Comparison of ENCODE assay signal across 17 cellular contexts in the genomic region with DNA sequence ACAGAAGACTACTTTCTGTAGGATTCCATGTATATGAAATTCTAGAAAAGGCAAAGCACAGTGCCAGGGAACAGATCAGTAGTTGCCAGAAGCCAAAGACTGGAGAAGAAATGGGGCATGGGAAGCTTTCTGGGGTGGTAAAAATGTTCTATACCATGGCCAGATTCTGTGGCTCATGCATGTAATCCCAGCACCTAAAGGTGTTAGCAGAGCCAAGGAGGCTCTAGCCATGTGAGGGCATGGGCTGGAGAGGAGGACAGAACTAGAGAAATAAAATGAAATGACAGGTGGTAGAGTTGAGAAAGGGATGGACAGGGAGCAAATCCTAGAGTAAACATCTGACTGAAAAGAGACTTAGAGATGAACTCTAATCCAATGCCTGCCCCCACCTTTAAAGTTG.
DNase-seq lines count a peak whose midpoint lies in the region; ATAC-seq and TF ChIP-seq lines count a peak whose summit lies in the region.
"Had no signal": no experiment of that assay in that cellular context is flagged by ENCODE, and none has a peak within 500 bp of the region (broad histone marks: within the 10 kb centered on the region; RNA-seq: fewer than 3 reads in every experiment).

No MANE protein-coding gene starts in this region.

- TF ChIP-seq CTCF in C4-2B (conservative IDR thresholded peaks at IDR 0.05) (no peak), GM06990 (IDR thresholded peaks at IDR 0.05; ENCODE audit: insufficient read depth, low read length, poor library complexity, severe bottlenecking) (no peak), OCI-LY1 (IDR thresholded peaks at IDR 0.05; ENCODE audit: low read length) (no peak)

- peak overlapping the region; percentile 72 for H3K9ac ChIP-seq in OCI-LY1 (ENCODE audit: low read length)
- H3K9ac ChIP-seq: neural progenitor cell had no signal

- H3K36me3 Mint-ChIP-seq in activated naive CD8-positive, alpha-beta T cell treated with anti-CD3 and anti-CD28 coated beads, Interleukin-2, amount 50 U/mL, for 24 hours (ENCODE audit: low read depth), result no peaks in the 10 kb centered on the region
- H3K36me3 Mint-ChIP-seq: neural progenitor cell had no signal

- no peaks in the 10 kb centered on the region for H3K9me2 ChIP-seq in OCI-LY1 (ENCODE audit: low read depth, low read length)

- H2AFZ ChIP-seq in OCI-LY1 (ENCODE audit: low read length), result no peak overlapping the region
- H2AFZ ChIP-seq: neural progenitor cell had no signal

- peak overlapping the region; percentile 5; the same call in 1 of the 2 replicates for H3K27ac ChIP-seq in C4-2B
- no peak overlapping the region for H3K27ac ChIP-seq in OCI-LY1 (ENCODE audit: low read depth, low read length, poor library complexity, severe bottlenecking)
- H3K27ac ChIP-seq: brain microvascular endothelial cell, esophagus muscularis mucosa, heart right ventricle, neural progenitor cell, testis had no signal

- no peak for ATAC-seq in activated naive CD8-positive, alpha-beta T cell treated with anti-CD3 and anti-CD28 coated beads, Interleukin-2, amount 50 U/mL, for 24 hours
- no peak for ATAC-seq in GM19324 (IDR thresholded peaks at IDR 0.05; ENCODE audit: low FRiP score, unreplicated experiment)
- ATAC-seq: heart right ventricle had no signal

- peak overlapping the region; percentile 57 for H3K4me3 Mint-ChIP-seq in activated naive CD8-positive, alpha-beta T cell treated with anti-CD3 and anti-CD28 coated beads, Interleukin-2, amount 50 U/mL, for 24 hours
- H3K4me3 Mint-ChIP-seq: activated CD4-positive, alpha-beta memory T cell treated with anti-CD3 and anti-CD28 coated beads, Interleukin-2, amount 10 ng/mL, durations not matched to agents 7 days and 5 days; neural progenitor cell had no signal

- no peaks in the 10 kb centered on the region for H3F3A ChIP-seq in OCI-LY1 (ENCODE audit: insufficient read depth, low read length)

- peaks cover 41% of the 10 kb centered on the region for H3K4me1 ChIP-seq in OCI-LY1 (ENCODE audit: insufficient read depth, low read length, severe bottlenecking)
- H3K4me1 ChIP-seq: esophagus muscularis mucosa, heart right ventricle, neural progenitor cell, testis had no signal

- peak overlapping the region; percentile 98 for H3K4me2 ChIP-seq in OCI-LY1 (ENCODE audit: low read length)
- H3K4me2 ChIP-seq: neural progenitor cell had no signal

- no peaks in the 10 kb centered on the region for H3K36me3 ChIP-seq in GM06990 (ENCODE audit: control insufficient read depth, insufficient read depth, low read length)
- H3K36me3 ChIP-seq in OCI-LY1 (ENCODE audit: insufficient read depth, low read length), result peaks cover 34% of the 10 kb centered on the region
- H3K36me3 ChIP-seq: brain microvascular endothelial cell, esophagus muscularis mucosa, heart right ventricle, neural progenitor cell had no signal

- H3K27me3 ChIP-seq in GM06990 (replicated peaks; ENCODE audit: control insufficient read depth, insufficient read depth, low read length) (no peaks in the 10 kb centered on the region), OCI-LY1 (ENCODE audit: insufficient read depth, low read length) (no peaks in the 10 kb centered on the region)
- H3K27me3 ChIP-seq: brain microvascular endothelial cell, neural progenitor cell, testis had no signal

- H3K9me3 Mint-ChIP-seq in activated naive CD8-positive, alpha-beta T cell treated with anti-CD3 and anti-CD28 coated beads, Interleukin-2, amount 50 U/mL, for 24 hours, result no peaks in the 10 kb centered on the region
- H3K9me3 Mint-ChIP-seq: activated CD4-positive, alpha-beta memory T cell treated with anti-CD3 and anti-CD28 coated beads, Interleukin-2, amount 10 ng/mL, durations not matched to agents 7 days and 5 days; neural progenitor cell had no signal

- H3K4me1 Mint-ChIP-seq in activated naive CD8-positive, alpha-beta T cell treated with anti-CD3 and anti-CD28 coated beads, Interleukin-2, amount 50 U/mL, for 24 hours, result peaks cover 2% of the 10 kb centered on the region
- H3K4me1 Mint-ChIP-seq: neural progenitor cell had no signal

- H3K79me2 ChIP-seq in OCI-LY1 (ENCODE audit: insufficient read depth, low read length), result peaks cover 23% of the 10 kb centered on the region

- H3K4me3 ChIP-seq in GM06990 (replicated peaks; ENCODE audit: low read depth, low read length), result peak overlapping the region; percentile 32
- peak overlapping the region; percentile 71 for H3K4me3 ChIP-seq in OCI-LY1 (ENCODE audit: low read depth, low read length, poor library complexity, severe bottlenecking)
- H3K4me3 ChIP-seq: esophagus muscularis mucosa, heart right ventricle, neural progenitor cell had no signal

- no peak overlapping the region for H3K27ac Mint-ChIP-seq in activated naive CD8-positive, alpha-beta T cell treated with anti-CD3 and anti-CD28 coated beads, Interleukin-2, amount 50 U/mL, for 24 hours
- H3K27ac Mint-ChIP-seq: activated CD4-positive, alpha-beta memory T cell treated with anti-CD3 and anti-CD28 coated beads, Interleukin-2, amount 10 ng/mL, durations not matched to agents 7 days and 5 days; neural progenitor cell had no signal

- H3K27me3 Mint-ChIP-seq in activated naive CD8-positive, alpha-beta T cell treated with anti-CD3 and anti-CD28 coated beads, Interleukin-2, amount 50 U/mL, for 24 hours, result peaks cover 22% of the 10 kb centered on the region

- no peaks in the 10 kb centered on the region for H4K20me1 ChIP-seq in OCI-LY1 (ENCODE audit: insufficient read depth, low read length)

- DNase-seq in GM06990 (ENCODE audit: extremely low read depth, insufficient read length), result no peak
- DNase-seq in activated naive CD8-positive, alpha-beta T cell treated with anti-CD3 and anti-CD28 coated beads, Interleukin-2, amount 50 U/mL, for 24 hours, result no peak
- DNase-seq in C1 segment of cervical spinal cord (lab: John Stamatoyannopoulos, UW), result no peak
- no peak for DNase-seq in activated naive CD4-positive, alpha-beta T cell treated with anti-CD3 and anti-CD28 coated beads, Interleukin-2, amount 50 U/mL, for 16 hours
- DNase-seq: brain microvascular endothelial cell, dermis blood vessel endothelial cell, heart right ventricle, kidney glomerular epithelial cell, midbrain, retina had no signal

- H3K9me3 ChIP-seq in OCI-LY1 (ENCODE audit: low read length), result no peaks in the 10 kb centered on the region
- H3K9me3 ChIP-seq: testis had no signal
